ENCODE assay signal across 8 cellular contexts in the genomic region with DNA sequence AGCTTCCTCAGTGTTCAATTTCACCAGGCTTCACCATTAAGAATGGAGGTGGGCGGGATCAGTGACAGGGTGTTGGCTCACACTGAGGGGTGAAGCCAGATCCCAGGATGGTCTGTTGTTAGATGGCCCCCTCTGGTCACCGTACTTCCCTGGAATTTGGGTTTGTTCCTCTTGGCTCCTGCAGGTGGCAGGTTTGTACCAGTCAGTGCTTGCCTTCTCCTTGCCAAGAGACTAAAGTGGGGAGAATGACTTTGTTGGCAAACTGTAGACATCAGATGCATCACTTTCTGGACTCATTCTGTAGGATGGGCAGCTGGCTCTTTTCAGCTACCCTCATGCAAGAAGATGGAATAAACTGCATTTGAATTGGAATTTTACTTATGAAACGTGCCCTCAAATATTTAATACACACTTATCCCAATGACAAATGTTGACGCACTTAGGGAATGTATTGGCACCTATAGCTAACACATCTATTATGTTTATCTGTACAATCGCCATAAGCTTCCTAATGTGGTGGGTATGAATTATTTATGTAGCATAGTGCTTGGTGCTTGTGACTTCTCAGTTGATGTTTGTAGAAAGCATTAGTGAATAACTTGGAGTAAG. TPM values are rescaled to one million over a fixed set of nuclear protein-coding genes. Genes with fewer than 3 reads are reported as not detected.
DNase-seq lines count a peak whose midpoint lies in the region; ATAC-seq and TF ChIP-seq lines count a peak whose summit lies in the region.

No MANE protein-coding gene starts in this region.

- TF ChIP-seq POLR2A in stomach (IDR thresholded peaks at IDR 0.05): no peak

- H3K9me3 ChIP-seq in stomach: no peaks in the 10 kb centered on the region

- intact Hi-C loops in stomach (cut with DNase I; ENCODE audit: low total_unique reads): loop anchor here (5.0 kb wide), 1 partner anchor 573 kb away; no protein-coding TSS in a partner anchor

- no peak for TF ChIP-seq EP300 in stomach (IDR thresholded peaks at IDR 0.05)

- peak in 5 of 7 experiments; percentile 41 to 53 (median 46) for TF ChIP-seq CTCF in stomach (IDR thresholded peaks at IDR 0.05)

- no peaks in the 10 kb centered on the region for H3K27me3 ChIP-seq in stomach

- no peaks in the 10 kb centered on the region for H3K36me3 ChIP-seq in stomach

- no peak overlapping the region for H3K4me3 Mint-ChIP-seq in activated naive CD4-positive, alpha-beta T cell treated with anti-CD3 and anti-CD28 coated beads, Interleukin-2, amount 10 ng/mL, durations not matched to agents 7 days and 5 days

- peaks cover 2% of the 10 kb centered on the region for H3K4me1 Mint-ChIP-seq in activated naive CD4-positive, alpha-beta T cell treated with anti-CD3 and anti-CD28 coated beads, Interleukin-2, amount 10 ng/mL, durations not matched to agents 7 days and 5 days

- no peak overlapping the region for H3K27ac ChIP-seq in stomach

- ATAC-seq in GM18868 (IDR thresholded peaks at IDR 0.05; ENCODE audit: unreplicated experiment): no peak
- no peak for ATAC-seq in HG03342 (IDR thresholded peaks at IDR 0.05; ENCODE audit: unreplicated experiment)

- H3K4me1 ChIP-seq in stomach: peaks cover 0 to 3% (median under 1%) of the 10 kb centered on the region in 4 donors

- no peaks in the 10 kb centered on the region for H3K36me3 Mint-ChIP-seq in activated naive CD4-positive, alpha-beta T cell treated with anti-CD3 and anti-CD28 coated beads, Interleukin-2, amount 10 ng/mL, durations not matched to agents 7 days and 5 days

- no peak overlapping the region for H3K4me3 ChIP-seq in stomach

- H3K9me3 Mint-ChIP-seq in activated naive CD4-positive, alpha-beta T cell treated with anti-CD3 and anti-CD28 coated beads, Interleukin-2, amount 10 ng/mL, durations not matched to agents 7 days and 5 days: no peaks in the 10 kb centered on the region

- H3K27ac Mint-ChIP-seq in activated naive CD4-positive, alpha-beta T cell treated with anti-CD3 and anti-CD28 coated beads, Interleukin-2, amount 10 ng/mL, durations not matched to agents 7 days and 5 days: no peak overlapping the region

- CTCF ChIA-PET in activated naive CD4-positive, alpha-beta T cell treated with anti-CD3 and anti-CD28 coated beads, Interleukin-2, amount 10 ng/mL, durations not matched to agents 7 days and 5 days (lab: Charles Lee): interaction anchor here (0.7 to 2.1 kb wide), 9 partner anchors 24 to 874 kb away, joined by 3 to 11 read pairs (median 6); no protein-coding TSS in a partner anchor

- 40 to 55% (median 48%) methylated on average over 5 of the region's 5 CpGs for WGBS in stomach, 5 donors

- peaks cover 22% of the 10 kb centered on the region for H3K27me3 Mint-ChIP-seq in activated naive CD4-positive, alpha-beta T cell treated with anti-CD3 and anti-CD28 coated beads, Interleukin-2, amount 10 ng/mL, durations not matched to agents 7 days and 5 days

- DNase-seq in stimulated activated naive CD4-positive, alpha-beta T cell (lab: John Stamatoyannopoulos, UW): peak in 4 of 6 experiments; percentile 2 to 9 (median 5)
- no peak for DNase-seq in stimulated activated naive CD4-positive, alpha-beta T cell treated with Interleukin-2 at 50 U/mL for 16 hours (lab: John Stamatoyannopoulos, UW)
- DNase-seq in NCI-H1048 (lab: John Stamatoyannopoulos, UW) (peak; percentile 12), iPS DF 4.7 (ENCODE audit: extremely low read depth, low spot score) (peak; percentile 66), stomach (peak; percentile 30)
- DNase-seq in activated naive CD4-positive, alpha-beta T cell treated with anti-CD3 and anti-CD28 coated beads, Interleukin-2, amount 10 ng/mL, durations not matched to agents 7 days and 5 days: peak; percentile 45

RNA-seq across cellular contexts. Expression of a gene that starts 31.4 kb away (rescaled TPM):
- under 1 TPM in 1 of 5 donors, not detected in 4; 0.18 TPM for total RNA-seq in stomach
- polyA plus RNA-seq in stomach: under 1 TPM in 1 of 3 donors, not detected in 2; 0.08 TPM
